Comparison of ENCODE assay signal across 12 cellular contexts in the genomic region with DNA sequence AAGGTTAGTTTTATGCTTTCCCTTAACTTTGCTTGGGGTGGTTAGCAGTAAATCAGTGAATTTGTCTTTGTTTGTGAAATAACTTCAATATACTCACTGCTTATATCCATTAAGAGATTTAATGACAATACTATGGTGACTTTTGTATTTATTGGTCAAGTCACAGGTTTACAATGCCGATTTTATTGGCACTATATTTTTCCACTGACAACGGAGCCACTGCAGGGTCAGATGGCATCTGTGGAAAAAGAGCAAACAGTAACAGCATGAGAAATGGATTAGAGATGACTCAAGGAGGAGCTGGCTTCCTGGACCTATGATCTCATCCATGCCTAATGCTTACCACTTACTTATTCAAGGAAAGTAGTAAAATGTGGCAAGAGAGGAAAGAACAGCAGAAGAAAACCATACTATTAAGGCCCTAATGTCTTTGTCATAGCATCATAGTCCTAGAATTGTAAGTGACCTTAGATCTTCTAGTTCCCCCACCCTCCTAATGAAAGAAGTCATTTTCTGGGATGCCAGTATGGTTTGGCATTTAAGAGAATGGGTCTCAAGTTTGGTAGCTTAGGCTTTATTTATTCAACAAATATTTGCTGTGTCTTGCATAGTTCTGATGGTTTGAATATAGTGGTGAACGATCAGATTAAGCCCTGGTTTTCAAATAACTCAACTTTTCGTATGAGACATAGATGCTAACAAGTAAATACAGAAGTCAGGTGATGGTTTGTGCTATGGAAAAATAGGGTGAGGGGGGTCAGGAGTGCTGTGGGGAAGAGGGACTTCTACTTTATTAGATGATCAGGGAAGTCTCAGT. TPM values are rescaled to one million over a fixed set of nuclear protein-coding genes. Genes with fewer than 3 reads are reported as not detected.
DNase-seq lines count a peak whose midpoint lies in the region; ATAC-seq and TF ChIP-seq lines count a peak whose summit lies in the region.
"Had no signal": no experiment of that assay in that cellular context is flagged by ENCODE, and none has a peak within 500 bp of the region (broad histone marks: within the 10 kb centered on the region; RNA-seq: fewer than 3 reads in every experiment).

No MANE protein-coding gene starts in this region.

- WGBS in thyroid gland, 2 donors = 66 to 76% methylated on average over 4 of the region's 4 CpGs

- H3K27me3 ChIP-seq in thyroid gland = no peaks in the 10 kb centered on the region

- H3K36me3 Mint-ChIP-seq in stimulated activated naive B cell treated with anti-CD40 and anti-IgM and Interleukin-4, amounts not matched to agents 10 μg/mL and 1 μg/mL and 100 μg/mL, for 72 hours = peaks cover 21 to 32% of the 10 kb centered on the region in 2 donors

- peak overlapping the region in 1 of 3 donors; percentile 27 for H3K27ac ChIP-seq in thyroid gland

- TF ChIP-seq CTCF in fibroblast of villous mesenchyme (IDR thresholded peaks at IDR 0.05; ENCODE audit: insufficient read depth, low read depth, low read length) (no peak), thyroid gland (IDR thresholded peaks at IDR 0.05) (no peak)

- peaks cover 35 to 38% of the 10 kb centered on the region in 2 donors for H3K4me1 Mint-ChIP-seq in stimulated activated naive B cell treated with anti-CD40 and anti-IgM and Interleukin-4, amounts not matched to agents 10 μg/mL and 1 μg/mL and 100 μg/mL, for 72 hours
- H3K4me1 Mint-ChIP-seq: central memory CD8-positive, alpha-beta T cell had no signal

- intact Hi-C loops in thyroid gland (cut with DNase I) = no loop called here

- peaks cover 0 to 6% of the 10 kb centered on the region in 2 donors for H3K36me3 ChIP-seq in thyroid gland

- H3K4me3 ChIP-seq in fibroblast of villous mesenchyme (ENCODE audit: low read depth, low read length) (no peak overlapping the region), thyroid gland (replicated peaks in 1 of 3) (no peak overlapping the region)

- no peaks in the 10 kb centered on the region for H3K9me3 ChIP-seq in thyroid gland

- H3K9me3 Mint-ChIP-seq in stimulated activated naive B cell treated with anti-CD40 and anti-IgM and Interleukin-4, amounts not matched to agents 10 μg/mL and 1 μg/mL and 100 μg/mL, for 72 hours = peaks cover 4 to 10% of the 10 kb centered on the region in 2 donors
- H3K9me3 Mint-ChIP-seq: central memory CD8-positive, alpha-beta T cell had no signal

- peak overlapping the region; percentile 9 for H3K27ac Mint-ChIP-seq in stimulated activated naive B cell treated with anti-CD40 and anti-IgM and Interleukin-4, amounts not matched to agents 10 μg/mL and 1 μg/mL and 100 μg/mL, for 72 hours

- no peak for ATAC-seq in stimulated activated naive B cell treated with anti-CD40 and anti-IgM and Interleukin-4, amounts not matched to agents 10 μg/mL and 1 μg/mL and 100 μg/mL, for 72 hours (replicated peaks)
- ATAC-seq: left ventricle myocardium superior had no signal

- H3K4me1 ChIP-seq in thyroid gland = peaks cover 15 to 21% of the 10 kb centered on the region in 2 donors

- no peaks in the 10 kb centered on the region for H3K27me3 Mint-ChIP-seq in stimulated activated naive B cell treated with anti-CD40 and anti-IgM and Interleukin-4, amounts not matched to agents 10 μg/mL and 1 μg/mL and 100 μg/mL, for 72 hours
- H3K27me3 Mint-ChIP-seq: central memory CD8-positive, alpha-beta T cell had no signal

- DNase-seq in DMS53 (lab: John Stamatoyannopoulos, UW) (peak; percentile 9), DMS53 treated with DMSO at 0.1 percent for 48 hours (lab: John Stamatoyannopoulos, UW; ENCODE audit: unreplicated experiment) (no peak), T1000 (lab: John Stamatoyannopoulos, UW) (peak; percentile 57), fibroblast of villous mesenchyme (ENCODE audit: low read depth) (peak; percentile 83), ureter (ENCODE audit: low spot score) (no peak), NCI-H345 treated with DMSO at 0.1 percent for 48 hours (lab: John Stamatoyannopoulos, UW; ENCODE audit: unreplicated experiment) (no peak), thyroid gland (no peak)
- no peak for DNase-seq in stimulated activated naive B cell treated with anti-CD40 and anti-IgM and Interleukin-4, amounts not matched to agents 10 μg/mL and 1 μg/mL and 100 μg/mL, for 72 hours
- DNase-seq: 8988T, left ventricle myocardium superior, NCI-H526 treated with DMSO at 0.1 percent for 48 hours had no signal

- H3K4me3 Mint-ChIP-seq in stimulated activated naive B cell treated with anti-CD40 and anti-IgM and Interleukin-4, amounts not matched to agents 10 μg/mL and 1 μg/mL and 100 μg/mL, for 72 hours = no peak overlapping the region
- H3K4me3 Mint-ChIP-seq: central memory CD8-positive, alpha-beta T cell had no signal

- no peak for TF ChIP-seq POLR2A in thyroid gland (IDR thresholded peaks at IDR 0.05)

RNA-seq across cellular contexts. Expression of gene RNF144B, which starts 18.5 kb away (rescaled TPM):
- 0.97 and 2.6 TPM in 2 replicates for total RNA-seq in fibroblast of villous mesenchyme
- total RNA-seq in ureter = 34.0 TPM
- total RNA-seq in thyroid gland = 100 to 1,000 TPM in 2 of 4 donors, 10 to 100 TPM in 2; 67.3 to 143 (median 114) TPM

Comparison
In these comparisons a context has a peak if more than half of its experiments do, and no peak if none do; other contexts are left out.
1. DNase-seq: peak in DMS53 (single experiment), T1000 (single experiment) and fibroblast of villous mesenchyme (single experiment); none in DMS53 treated with DMSO at 0.1 percent for 48 hours (single experiment), stimulated activated naive B cell treated with anti-CD40 and anti-IgM and Interleukin-4, amounts not matched to agents 10 μg/mL and 1 μg/mL and 100 μg/mL, for 72 hours (single experiment), ureter (single experiment), NCI-H345 treated with DMSO at 0.1 percent for 48 hours (single experiment) and thyroid gland (0 of 2).